Comparison of ENCODE assay signal across 9 cellular contexts in the genomic region with DNA sequence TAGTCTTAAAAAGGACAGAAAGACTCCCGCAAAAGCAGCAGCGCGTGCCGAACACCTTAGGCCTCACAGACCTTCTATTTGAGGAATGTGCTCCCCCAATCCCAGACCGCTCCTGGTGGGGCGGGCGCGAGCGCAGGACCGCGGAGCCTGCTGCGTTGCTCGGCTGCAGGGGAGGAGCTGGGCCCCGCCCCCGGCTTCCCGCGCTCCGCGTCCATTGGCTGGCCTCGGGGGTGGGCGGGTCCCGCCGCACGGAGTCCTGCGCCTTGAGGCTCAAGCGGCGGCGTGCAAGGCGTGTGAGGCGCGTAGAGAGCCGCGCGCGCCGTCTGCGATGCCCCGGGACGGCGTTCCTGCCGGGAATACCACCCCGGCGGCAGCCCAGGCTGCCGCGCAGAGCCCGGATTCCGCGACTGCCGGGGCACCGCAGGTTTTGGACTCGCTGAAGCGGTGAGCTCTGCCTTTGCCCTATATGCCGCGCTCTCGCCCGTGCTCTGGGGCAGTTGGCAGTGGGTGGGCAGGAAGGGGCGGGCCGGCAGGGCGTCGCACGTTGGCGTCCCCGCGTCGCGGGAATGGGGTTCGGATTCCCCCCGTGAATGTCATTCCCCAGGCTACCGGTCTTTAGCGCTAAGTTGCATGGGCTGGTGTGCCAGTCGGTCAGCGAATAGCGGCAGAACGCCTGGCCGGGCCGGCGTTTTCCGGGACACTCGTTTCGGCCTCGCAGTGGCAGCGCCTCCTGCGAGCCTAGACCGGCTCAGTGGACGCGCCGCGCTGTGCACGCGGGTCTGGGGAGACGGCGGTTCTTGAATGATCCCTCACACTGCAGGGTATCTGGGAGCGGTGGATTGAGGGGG. TPM values are rescaled to one million over a fixed set of nuclear protein-coding genes. Genes with fewer than 3 reads are reported as not detected.
A peak's percentile ranks its signal among the peaks of the same experiment; 100 is the strongest.
DNase-seq lines count a peak whose midpoint lies in the region; ATAC-seq, FAIRE-seq and TF ChIP-seq lines count a peak whose summit lies in the region.
"Had no signal": no experiment of that assay in that cellular context is flagged by ENCODE, and none has a peak within 500 bp of the region (broad histone marks: within the 10 kb centered on the region; RNA-seq: fewer than 3 reads in every experiment).

No MANE protein-coding gene starts in this region.

- H3K36me3 Mint-ChIP-seq in natural killer cell treated with Interleukin-12 subunit alpha and Interleukin-12 subunit beta and Interleukin-15 and Interleukin-18, amount 100 ng/mL, for 72 hours: no peaks in the 10 kb centered on the region
- H3K36me3 Mint-ChIP-seq in stimulated activated memory B cell treated with anti-CD40 and anti-IgM and Interleukin-4, amounts not matched to agents 10 μg/mL and 1 μg/mL and 100 μg/mL, for 72 hours: no peaks in the 10 kb centered on the region

- ATAC-seq in GM21390 (IDR thresholded peaks at IDR 0.05; ENCODE audit: unreplicated experiment) (peak; percentile 99), Panc1 (peak; percentile 97)
- ATAC-seq in natural killer cell treated with Interleukin-12 subunit alpha and Interleukin-12 subunit beta and Interleukin-15 and Interleukin-18, amount 100 ng/mL, for 72 hours: peak; percentile 100
- ATAC-seq in stimulated activated memory B cell treated with anti-CD40 and anti-IgM and Interleukin-4, amounts not matched to agents 10 μg/mL and 1 μg/mL and 100 μg/mL, for 72 hours: peak; percentile 100

- TF ChIP-seq CTCF in D721Med (IDR thresholded peaks at IDR 0.05; ENCODE audit: insufficient read depth, missing control alignments) (no peak), Panc1 (IDR thresholded peaks at IDR 0.05) (no peak), fibroblast of the aortic adventitia (IDR thresholded peaks at IDR 0.05; ENCODE audit: insufficient read depth, low read length) (no peak)

- 0 out of 2 replicates have a peak, but pooled peaks cover 3% of the 10 kb centered on the region for H3K27me3 ChIP-seq in Panc1 (ENCODE audit: control insufficient read depth, insufficient read depth, low read length)

- BruUV-seq in Panc1 (replicated peaks; lab: Mats Ljungman, UMichigan): no TSS peak

- H3K4me3 ChIP-seq in Panc1 (ENCODE audit: low read depth in 2 of 2, low read length in 2 of 2) (peak overlapping the region; percentile 60 to 67), fibroblast of the aortic adventitia (ENCODE audit: low read depth, low read length) (peak overlapping the region; percentile 60)

- intact Hi-C loops in Panc1 (cut with micrococcal nuclease; ENCODE audit: unreplicated experiment): loop anchor here (5.0 kb wide), 1 partner anchor 49 kb away; a partner anchor contains a TSS

- FAIRE-seq in D721Med (lab: Jason Lieb, UNC) (no peak), HTR-8/SVneo (lab: Jason Lieb, UNC) (peak; percentile 96)

- H3K9me3 Mint-ChIP-seq in natural killer cell treated with Interleukin-12 subunit alpha and Interleukin-12 subunit beta and Interleukin-15 and Interleukin-18, amount 100 ng/mL, for 72 hours: peaks cover 3% of the 10 kb centered on the region
- H3K9me3 Mint-ChIP-seq in stimulated activated memory B cell treated with anti-CD40 and anti-IgM and Interleukin-4, amounts not matched to agents 10 μg/mL and 1 μg/mL and 100 μg/mL, for 72 hours: peaks cover 3% of the 10 kb centered on the region

- H3K27ac Mint-ChIP-seq in natural killer cell treated with Interleukin-12 subunit alpha and Interleukin-12 subunit beta and Interleukin-15 and Interleukin-18, amount 100 ng/mL, for 72 hours: no peak overlapping the region
- H3K27ac Mint-ChIP-seq in stimulated activated memory B cell treated with anti-CD40 and anti-IgM and Interleukin-4, amounts not matched to agents 10 μg/mL and 1 μg/mL and 100 μg/mL, for 72 hours: no peak overlapping the region

- CTCF ChIA-PET in Panc1 (lab: Charles Lee): interaction anchor here (1.0 kb wide), 1 partner anchor 49 kb away, joined by 4 read pairs; a partner anchor contains a TSS

- H3K4me3 Mint-ChIP-seq in natural killer cell treated with Interleukin-12 subunit alpha and Interleukin-12 subunit beta and Interleukin-15 and Interleukin-18, amount 100 ng/mL, for 72 hours: peak overlapping the region; percentile 76
- H3K4me3 Mint-ChIP-seq in stimulated activated memory B cell treated with anti-CD40 and anti-IgM and Interleukin-4, amounts not matched to agents 10 μg/mL and 1 μg/mL and 100 μg/mL, for 72 hours: peak overlapping the region; percentile 78

- POLR2A ChIA-PET in Panc1 (lab: Charles Lee): no interaction called here

- peaks cover 9 to 10% of the 10 kb centered on the region in 2 donors for H3K4me1 Mint-ChIP-seq in natural killer cell treated with Interleukin-12 subunit alpha and Interleukin-12 subunit beta and Interleukin-15 and Interleukin-18, amount 100 ng/mL, for 72 hours (ENCODE audit: low read depth in 2 of 2)
- H3K4me1 Mint-ChIP-seq in stimulated activated memory B cell treated with anti-CD40 and anti-IgM and Interleukin-4, amounts not matched to agents 10 μg/mL and 1 μg/mL and 100 μg/mL, for 72 hours: peaks cover 19% of the 10 kb centered on the region

- H3K36me3 ChIP-seq in Panc1 (ENCODE audit: control insufficient read depth, insufficient read depth, low read length): no peaks in the 10 kb centered on the region; the same call in 1 of the 2 replicates

- peaks cover 15% of the 10 kb centered on the region; the same call in 1 of the 2 replicates for H3K4me1 ChIP-seq in Panc1 (ENCODE audit: control insufficient read depth, insufficient read depth, low read length)

- DNase-seq in D721Med (ENCODE audit: insufficient read length, low spot score) (peak; percentile 68), HTR-8/SVneo (ENCODE audit: insufficient read length, low spot score) (peak; percentile 94), Panc1 (ENCODE audit: low read depth, low spot score) (peak; percentile 39), fibroblast of the aortic adventitia (ENCODE audit: low read depth) (peak; percentile 50)
- peak; percentile 80 for DNase-seq in activated T-helper 9 cell treated with anti-CD3 and anti-CD28 coated beads, Interleukin-2, amount 50 U/mL, for 16 hours (ENCODE audit: low read depth)
- DNase-seq in natural killer cell treated with Interleukin-12 subunit alpha and Interleukin-12 subunit beta and Interleukin-15 and Interleukin-18, amount 100 ng/mL, for 72 hours (ENCODE audit: low spot score): peak; percentile 92

- peaks cover 54 to 77% of the 10 kb centered on the region in 2 donors for H3K27me3 Mint-ChIP-seq in natural killer cell treated with Interleukin-12 subunit alpha and Interleukin-12 subunit beta and Interleukin-15 and Interleukin-18, amount 100 ng/mL, for 72 hours
- H3K27me3 Mint-ChIP-seq in stimulated activated memory B cell treated with anti-CD40 and anti-IgM and Interleukin-4, amounts not matched to agents 10 μg/mL and 1 μg/mL and 100 μg/mL, for 72 hours: peaks cover 86% of the 10 kb centered on the region

- H3K27ac ChIP-seq in Panc1 (ENCODE audit: low read length): peak overlapping the region; percentile 75
- H3K27ac ChIP-seq: epithelial cell of prostate had no signal

- no peaks in the 10 kb centered on the region for H3K9me3 ChIP-seq in Panc1 (ENCODE audit: control insufficient read depth, insufficient read depth, low read depth, low read length)

- in situ Hi-C loops in Panc1 (cut with HindIII; ENCODE audit: low pct_unique_long_range_greater_than_20kb, low sequenced_read_pairs): no loop called here

RNA-seq across cellular contexts. Expression of a gene that starts 49.6 kb away (rescaled TPM):
- total RNA-seq in Panc1 (2021; ENCODE audit: unreplicated experiment) (1.4 TPM), fibroblast of the aortic adventitia (ENCODE audit: low replicate concordance) (0.27 and 1.6 TPM in 2 replicates)
- polyA plus RNA-seq in Panc1 (2012; ENCODE audit: insufficient read length): 0.73 TPM
- total RNA-seq in natural killer cell treated with Interleukin-12 subunit alpha and Interleukin-12 subunit beta and Interleukin-15 and Interleukin-18, amount 100 ng/mL, for 72 hours: 1 to 10 TPM in 1 of 2 donors, under 1 TPM in 1; 0.78 to 1.2 TPM

RNA-seq across cellular contexts. Expression of a gene that starts 55.0 kb away (rescaled TPM):
- total RNA-seq in Panc1 (2021; ENCODE audit: unreplicated experiment) (80.8 TPM), fibroblast of the aortic adventitia (ENCODE audit: low replicate concordance) (123 and 280 TPM in 2 replicates)
- polyA plus RNA-seq in Panc1 (2012; ENCODE audit: insufficient read length): 34.1 TPM
- 100 to 1,000 TPM; 104 to 135 TPM for total RNA-seq in natural killer cell treated with Interleukin-12 subunit alpha and Interleukin-12 subunit beta and Interleukin-15 and Interleukin-18, amount 100 ng/mL, for 72 hours

Comparison
In these comparisons a context has a peak if more than half of its experiments do, and no peak if none do; other contexts are left out.
1. Peak in every context shown above with its lines: DNase-seq, ATAC-seq, H3K4me3 ChIP-seq and H3K27ac ChIP-seq.
2. DNase-seq: peak in every context shown above with its lines; median percentile 94 in HTR-8/SVneo; 92 in natural killer cell treated with Interleukin-12 subunit alpha and Interleukin-12 subunit beta and Interleukin-15 and Interleukin-18, amount 100 ng/mL, for 72 hours; 80 in activated T-helper 9 cell treated with anti-CD3 and anti-CD28 coated beads, Interleukin-2, amount 50 U/mL, for 16 hours; 68 in D721Med; 50 in fibroblast of the aortic adventitia; 39 in Panc1.